ENCODE assay signal across 9 cellular contexts in genomic region chr7:150341263-150342118, GRCh38. TPM values are rescaled to one million over a fixed set of nuclear protein-coding genes. Genes with fewer than 3 reads are reported as not detected.
DNase-seq lines count a peak whose midpoint lies in the region; ATAC-seq and TF ChIP-seq lines count a peak whose summit lies in the region.
"Had no signal": no experiment of that assay in that cellular context is flagged by ENCODE, and none has a peak within 500 bp of the region (broad histone marks: within the 10 kb centered on the region; RNA-seq: fewer than 3 reads in every experiment).

Gene RARRES2, minus strand, starts transcription at chr7:150341629. Its CDS starts 1,020 bp downstream, at chr7:150340609.

- no peak within 1 kb of the TSS for H2AFZ ChIP-seq in OCI-LY7 (ENCODE audit: low read length)

- CTCF ChIA-PET in OCI-LY7 (lab: Charles Lee; ENCODE audit: unreplicated experiment), result no interaction called here

- H3K4me3 Mint-ChIP-seq in neural crest cell, result peak within 1 kb of the TSS; percentile 83

- DNase-seq in amniotic epithelial cell (ENCODE audit: low read depth) (peak; percentile 27), left ventricle myocardium superior (peak; percentile 79), neural crest cell (ENCODE audit: low read depth, low spot score) (peak; percentile 58), upper lobe of right lung (peak; percentile 73), OCI-LY7 (ENCODE audit: low spot score) (no peak), UCSD-AML1 (lab: John Stamatoyannopoulos, UW; ENCODE audit: unreplicated experiment) (no peak)
- no peak for DNase-seq in stimulated activated CD4-positive, alpha-beta T cell treated with anti-CD3 and anti-CD28 coated beads, Interleukin-4, amount 100 ng/mL, for 4 hours

- H3K79me2 ChIP-seq in OCI-LY7 (ENCODE audit: insufficient read depth, low read depth, low read length), result no peaks in the 10 kb centered on the region

- H3K4me2 ChIP-seq in OCI-LY7 (ENCODE audit: low read length), result no peak within 1 kb of the TSS

- no peaks in the 10 kb centered on the region for H3K36me3 Mint-ChIP-seq in neural crest cell (ENCODE audit: low read depth)

- H3K27ac ChIP-seq in upper lobe of right lung, result peak within 1 kb of the TSS; percentile 85
- no peak within 1 kb of the TSS for H3K27ac ChIP-seq in OCI-LY7 (ENCODE audit: low read depth, low read length, poor library complexity, severe bottlenecking)

- peaks cover 4% of the 10 kb centered on the region for H3K36me3 ChIP-seq in upper lobe of right lung
- H3K36me3 ChIP-seq in OCI-LY7 (ENCODE audit: insufficient read depth, low read length), result no peaks in the 10 kb centered on the region

- H3K9me3 Mint-ChIP-seq in neural crest cell, result no peaks in the 10 kb centered on the region

- H3K4me3 ChIP-seq in upper lobe of right lung (peak within 1 kb of the TSS; percentile 58), OCI-LY7 (ENCODE audit: low read depth, low read length, poor library complexity, severe bottlenecking) (no peak within 1 kb of the TSS)

- peaks cover 53% of the 10 kb centered on the region for H3K27me3 Mint-ChIP-seq in neural crest cell (ENCODE audit: low read depth)

- BruUV-seq in OCI-LY7 (replicated peaks; lab: Mats Ljungman, UMichigan), result no TSS peak

- peak within 1 kb of the TSS; percentile 62 for H3K27ac Mint-ChIP-seq in neural crest cell (ENCODE audit: unreplicated experiment)

- intact Hi-C loops in left ventricle myocardium superior (cut with micrococcal nuclease), result no loop called here
- intact Hi-C loops in upper lobe of right lung (cut with DNase I), result no loop called here
- intact Hi-C loops in OCI-LY7 (cut with micrococcal nuclease; ENCODE audit: unreplicated experiment), result no loop called here

- peaks cover 21% of the 10 kb centered on the region for H3K4me1 Mint-ChIP-seq in neural crest cell

- H3K27me3 ChIP-seq in upper lobe of right lung, result peaks cover 18% of the 10 kb centered on the region

- H3K9me3 ChIP-seq in upper lobe of right lung (no peaks in the 10 kb centered on the region), OCI-LY7 (ENCODE audit: low read length) (peaks cover 8% of the 10 kb centered on the region; the same call in 1 of the 2 replicates)

- ATAC-seq in left ventricle myocardium superior (peak; percentile 82), upper lobe of right lung (peak; percentile 72), HG02571 (IDR thresholded peaks at IDR 0.05; ENCODE audit: unreplicated experiment) (no peak)

- POLR2A ChIA-PET in OCI-LY7 (lab: Charles Lee), result no interaction called here

- no peaks in the 10 kb centered on the region for H4K20me1 ChIP-seq in OCI-LY7 (ENCODE audit: insufficient read depth, low read length)

- H3K4me1 ChIP-seq in upper lobe of right lung (peaks cover 7% of the 10 kb centered on the region), OCI-LY7 (ENCODE audit: insufficient read depth, low read length, poor library complexity, severe bottlenecking) (no peaks in the 10 kb centered on the region)

- no peaks in the 10 kb centered on the region for H3K9me2 ChIP-seq in OCI-LY7 (ENCODE audit: insufficient read depth, low read length)

- TF ChIP-seq CTCF in neural crest cell (conservative IDR thresholded peaks at IDR 0.05), result no peak
- TF ChIP-seq CTCF in upper lobe of right lung (IDR thresholded peaks at IDR 0.05), result no peak
- TF ChIP-seq CTCF in OCI-LY7 (conservative IDR thresholded peaks at IDR 0.05; ENCODE audit: low read length), result no peak

RNA-seq across cellular contexts. Expression of gene RARRES2, which starts in this region (rescaled TPM):
- total RNA-seq in left ventricle myocardium superior, result 18.7 TPM
- 24.4 and 26.3 TPM in 2 replicates for total RNA-seq in neural crest cell
- 259 TPM for total RNA-seq in upper lobe of right lung
- 0.08 TPM in 1 of 2 replicates, not detected in the other for total RNA-seq in OCI-LY7 (2014; rRNA removed; shearing (Covaris generic))
- total RNA-seq in OCI-LY7 (2022), result not detected in 2 replicates
- total RNA-seq: H4 had no signal

Comparison
In these comparisons a context has a peak if more than half of its experiments do, and no peak if none do; other contexts are left out.
1. RNA of gene RARRES2 (total RNA-seq): 259 TPM in upper lobe of right lung (single experiment), 24.4 to 26.3 TPM in neural crest cell and 18.7 TPM in left ventricle myocardium superior (single experiment); 0.08 TPM in OCI-LY7; every median in the first group is over 10 times any median in the second.
2. DNase-seq: peak in amniotic epithelial cell (single experiment), left ventricle myocardium superior (single experiment), neural crest cell (single experiment) and upper lobe of right lung (single experiment); none in OCI-LY7 (single experiment), UCSD-AML1 (single experiment) and stimulated activated CD4-positive, alpha-beta T cell treated with anti-CD3 and anti-CD28 coated beads, Interleukin-4, amount 100 ng/mL, for 4 hours (0 of 2).